ENCODE assay signal across 8 cellular contexts in the genomic region with DNA sequence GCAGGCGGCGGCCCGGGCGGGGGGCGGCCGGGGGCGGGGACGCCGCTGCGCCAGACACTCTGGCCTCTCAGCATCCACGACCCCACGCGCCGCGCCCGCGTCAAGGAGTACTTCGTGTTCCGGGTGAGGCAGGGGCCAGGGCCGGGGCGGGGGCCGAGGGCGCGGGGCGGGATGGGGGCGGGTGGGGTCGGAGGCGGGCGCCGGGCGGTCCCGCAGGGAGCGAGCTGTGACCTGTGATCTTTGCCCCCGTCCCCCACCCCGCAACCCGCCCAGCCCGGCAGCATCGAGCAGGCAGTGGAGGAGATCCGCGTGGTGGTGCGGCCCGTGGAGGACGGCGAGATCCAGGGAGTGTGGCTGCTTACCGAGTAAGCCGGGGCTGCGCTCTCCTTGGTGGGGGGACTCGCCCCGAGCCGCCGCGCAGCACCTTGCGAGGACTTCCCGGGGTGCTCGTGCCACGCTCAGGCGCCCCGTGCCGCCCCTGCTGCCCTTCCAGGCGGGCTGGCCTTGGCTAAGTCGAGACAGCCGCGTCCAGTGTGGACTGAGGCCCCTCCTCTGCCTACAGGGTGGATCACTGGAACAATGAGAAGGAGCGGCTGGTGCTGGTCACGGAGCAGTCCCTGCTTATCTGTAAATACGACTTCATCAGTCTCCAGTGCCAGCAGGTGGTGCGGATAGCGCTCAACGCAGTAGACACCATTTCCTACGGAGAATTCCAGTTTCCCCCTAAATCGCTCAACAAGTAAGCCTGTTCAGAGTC. TPM values are rescaled to one million over a fixed set of nuclear protein-coding genes. Genes with fewer than 3 reads are reported as not detected.
A peak's percentile ranks its signal among the peaks of the same experiment; 100 is the strongest.
DNase-seq lines count a peak whose midpoint lies in the region; ATAC-seq and TF ChIP-seq lines count a peak whose summit lies in the region.

No MANE protein-coding gene starts in this region.

- H3K27ac Mint-ChIP-seq in activated naive CD4-positive, alpha-beta T cell treated with anti-CD3 and anti-CD28 coated beads for 36 hours: no peak overlapping the region

- H3K36me3 ChIP-seq in right lobe of liver (peaks cover 2 to 36% (median 16%) of the 10 kb centered on the region in 4 donors), suprapubic skin (peaks cover 35% of the 10 kb centered on the region)

- no peak for TF ChIP-seq EP300 in suprapubic skin (IDR thresholded peaks at IDR 0.05)

- H3K36me3 Mint-ChIP-seq in activated naive CD4-positive, alpha-beta T cell treated with anti-CD3 and anti-CD28 coated beads for 36 hours (ENCODE audit: low read depth): no peaks in the 10 kb centered on the region

- no peak for DNase-seq in activated naive CD4-positive, alpha-beta T cell treated with anti-CD3 and anti-CD28 coated beads for 36 hours
- DNase-seq in activated naive CD4-positive, alpha-beta T cell treated with Interleukin-2 at 50 U/mL for 16 hours: no peak
- DNase-seq in SK-MEL-5 (ENCODE audit: low read depth, low spot score): peak; percentile 19
- DNase-seq in choroid plexus epithelial cell (ENCODE audit: low read depth): peak; percentile 57
- peak; percentile 63 to 78 (median 76) for DNase-seq in right lobe of liver
- no peak for DNase-seq in suprapubic skin (ENCODE audit: low spot score in 2 of 2)
- no peak for DNase-seq in cerebellar cortex (ENCODE audit: low spot score)

- in situ Hi-C loops in SK-MEL-5 (cut with HindIII; ENCODE audit: low pct_unique_long_range_greater_than_20kb, low sequenced_read_pairs): no loop called here

- peak overlapping the region; percentile 90 for H3K4me3 Mint-ChIP-seq in activated naive CD4-positive, alpha-beta T cell treated with anti-CD3 and anti-CD28 coated beads for 36 hours

- H3K4me3 ChIP-seq in choroid plexus epithelial cell (ENCODE audit: low read depth, low read length) (peak overlapping the region; percentile 75), right lobe of liver (peak overlapping the region; percentile 89 to 99 (median 96)), suprapubic skin (peak overlapping the region; percentile 76)

- peaks cover 28% of the 10 kb centered on the region for H3K4me1 Mint-ChIP-seq in activated naive CD4-positive, alpha-beta T cell treated with anti-CD3 and anti-CD28 coated beads for 36 hours (ENCODE audit: low read depth)

- ATAC-seq in HG03159 (IDR thresholded peaks at IDR 0.05; ENCODE audit: unreplicated experiment) (peak; percentile 10), right lobe of liver (peak; percentile 45 to 61 (median 58))

- H3K9me3 ChIP-seq in right lobe of liver (no peaks in the 10 kb centered on the region), suprapubic skin (no peaks in the 10 kb centered on the region)

- TF ChIP-seq CTCF in choroid plexus epithelial cell (conservative IDR thresholded peaks at IDR 0.05; ENCODE audit: low read depth, low read length): no peak
- TF ChIP-seq CTCF in right lobe of liver (IDR thresholded peaks at IDR 0.05): no peak
- no peak for TF ChIP-seq CTCF in suprapubic skin (IDR thresholded peaks at IDR 0.05)

- H3K27me3 ChIP-seq in right lobe of liver: no peaks in the 10 kb centered on the region
- no peaks in the 10 kb centered on the region for H3K27me3 ChIP-seq in suprapubic skin

- WGBS in right lobe of liver (ENCODE audit: insufficient coverage, low coverage, low lambda C conversion rate, missing lambda C conversion rate): 11% methylated on average over 2 of the region's 71 CpGs
- 9% methylated on average over 22 of the region's 71 CpGs for WGBS in suprapubic skin

- intact Hi-C loops in activated naive CD4-positive, alpha-beta T cell treated with anti-CD3 and anti-CD28 coated beads for 36 hours (cut with micrococcal nuclease): no loop called here
- intact Hi-C loops in right lobe of liver (cut with DNase I): no loop called here

- CTCF ChIA-PET in activated naive CD4-positive, alpha-beta T cell treated with anti-CD3 and anti-CD28 coated beads for 36 hours (lab: Charles Lee): interaction anchor here (1.0 kb wide), 1 partner anchor 79 kb away, joined by 3 read pairs; no protein-coding TSS in a partner anchor

- peak overlapping the region; percentile 57 to 72 (median 65) for H3K27ac ChIP-seq in right lobe of liver
- peak overlapping the region; percentile 87 for H3K27ac ChIP-seq in suprapubic skin

- TF ChIP-seq POLR2A in right lobe of liver (IDR thresholded peaks at IDR 0.05): peak; percentile 14
- TF ChIP-seq POLR2A in suprapubic skin (IDR thresholded peaks at IDR 0.05): no peak

- H3K9me3 Mint-ChIP-seq in activated naive CD4-positive, alpha-beta T cell treated with anti-CD3 and anti-CD28 coated beads for 36 hours: no peaks in the 10 kb centered on the region

- H3K4me1 ChIP-seq in right lobe of liver (peaks cover 0 to 28% (median 5%) of the 10 kb centered on the region in 4 donors), suprapubic skin (peaks cover 39% of the 10 kb centered on the region)

- no peaks in the 10 kb centered on the region for H3K27me3 Mint-ChIP-seq in activated naive CD4-positive, alpha-beta T cell treated with anti-CD3 and anti-CD28 coated beads for 36 hours (ENCODE audit: low read depth)

RNA-seq across cellular contexts. Expression of gene TPRG1L, which starts 0.5 kb away (rescaled TPM):
- 1 to 10 TPM; 6.8 TPM for total RNA-seq in activated naive CD4-positive, alpha-beta T cell treated with anti-CD3 and anti-CD28 coated beads for 36 hours
- 12.2 and 12.3 TPM in 2 replicates for total RNA-seq in SK-MEL-5 (2014; rRNA removed; shearing (Covaris generic))
- 24.4 and 26.9 TPM in 2 replicates for polyA plus RNA-seq in SK-MEL-5 (2015; cell fraction: cytosol; rRNA removed)
- 8.2 and 9.7 TPM in 2 replicates for polyA plus RNA-seq in SK-MEL-5 (2015; cell fraction: nucleus; rRNA removed)
- 10 to 100 TPM; 42.5 to 54.6 (median 53.4) TPM for total RNA-seq in right lobe of liver
- total RNA-seq in suprapubic skin: 10 to 100 TPM; 36.9 to 52.6 (median 44.8) TPM

RNA-seq across cellular contexts. Expression of gene MEGF6, which starts 14.0 kb away (rescaled TPM):
- total RNA-seq in activated naive CD4-positive, alpha-beta T cell treated with anti-CD3 and anti-CD28 coated beads for 36 hours: 1 to 10 TPM; 5.8 to 5.9 TPM
- total RNA-seq in SK-MEL-5 (2014; rRNA removed; shearing (Covaris generic)): 0.90 and 3.1 TPM in 2 replicates
- 0.66 and 1.3 TPM in 2 replicates for polyA plus RNA-seq in SK-MEL-5 (2015; cell fraction: cytosol; rRNA removed)
- polyA plus RNA-seq in SK-MEL-5 (2015; cell fraction: nucleus; rRNA removed): 10.5 and 11.5 TPM in 2 replicates
- 1 to 10 TPM; 2.2 to 9.6 (median 4.4) TPM for total RNA-seq in right lobe of liver
- total RNA-seq in suprapubic skin: 100 to 1,000 TPM in 1 of 4 donors, 10 to 100 TPM in 3; 66.7 to 120 (median 74.5) TPM

RNA-seq across cellular contexts. Expression of gene WRAP73, which starts 24.6 kb away (rescaled TPM):
- 10 to 100 TPM; 32.4 to 35.4 TPM for total RNA-seq in activated naive CD4-positive, alpha-beta T cell treated with anti-CD3 and anti-CD28 coated beads for 36 hours
- total RNA-seq in SK-MEL-5 (2014; rRNA removed; shearing (Covaris generic)): 25.5 and 27.5 TPM in 2 replicates
- 28.7 and 29.0 TPM in 2 replicates for polyA plus RNA-seq in SK-MEL-5 (2015; cell fraction: cytosol; rRNA removed)
- 76.9 and 90.5 TPM in 2 replicates for polyA plus RNA-seq in SK-MEL-5 (2015; cell fraction: nucleus; rRNA removed)
- 1 to 10 TPM; 5.6 to 9.1 (median 7.1) TPM for total RNA-seq in right lobe of liver
- total RNA-seq in suprapubic skin: 10 to 100 TPM; 16.4 to 33.7 (median 19.6) TPM

RNA-seq across cellular contexts. Expression of gene TP73, which starts 27.0 kb away (rescaled TPM):
- total RNA-seq in activated naive CD4-positive, alpha-beta T cell treated with anti-CD3 and anti-CD28 coated beads for 36 hours: under 1 TPM; 0.20 to 0.43 TPM
- total RNA-seq in SK-MEL-5 (2014; rRNA removed; shearing (Covaris generic)): 0.32 and 0.40 TPM in 2 replicates
- 0.29 and 0.57 TPM in 2 replicates for polyA plus RNA-seq in SK-MEL-5 (2015; cell fraction: cytosol; rRNA removed)
- 0.96 and 1.3 TPM in 2 replicates for polyA plus RNA-seq in SK-MEL-5 (2015; cell fraction: nucleus; rRNA removed)
- total RNA-seq in right lobe of liver: 1 to 10 TPM in 2 of 6 experiments, under 1 TPM in 4; 0.05 to 2.3 (median 0.32) TPM
- 10 to 100 TPM in 3 of 4 donors, 1 to 10 TPM in 1; 8.8 to 24.7 (median 16.9) TPM for total RNA-seq in suprapubic skin

Comparison
In these comparisons a context has a peak if more than half of its experiments do, and no peak if none do; other contexts are left out.
1. DNase-seq: peak in SK-MEL-5 (single experiment), choroid plexus epithelial cell (single experiment) and right lobe of liver (3 of 3); none in activated naive CD4-positive, alpha-beta T cell treated with anti-CD3 and anti-CD28 coated beads for 36 hours (single experiment), activated naive CD4-positive, alpha-beta T cell treated with Interleukin-2 at 50 U/mL for 16 hours (single experiment), suprapubic skin (0 of 2) and cerebellar cortex (single experiment).
2. RNA of gene MEGF6, which starts 14.0 kb away (total RNA-seq): 66.7 to 120 TPM in suprapubic skin; 5.8 to 5.9 TPM in activated naive CD4-positive, alpha-beta T cell treated with anti-CD3 and anti-CD28 coated beads for 36 hours, 2.2 to 9.6 TPM in right lobe of liver and 0.90 to 3.1 TPM in SK-MEL-5; every median in the first group is over 4 times any median in the second.
3. Peak in every context shown above with its lines, with median percentiles within 50 percentile points of each other: H3K4me3 ChIP-seq.